7 cellular contexts compared by ENCODE assay signal in genomic region chr12:27711312-27711682, GRCh38. TPM values are rescaled to one million over a fixed set of nuclear protein-coding genes. Genes with fewer than 3 reads are reported as not detected.
DNase-seq lines count a peak whose midpoint lies in the region; ATAC-seq, FAIRE-seq and TF ChIP-seq lines count a peak whose summit lies in the region.

No MANE protein-coding gene starts in this region.

- H3K4me1 ChIP-seq in HepG2 (ENCODE audit: insufficient read depth, low read length) (peaks cover 38% of the 10 kb centered on the region), tibial nerve (peaks cover 0 to 26% (median 8%) of the 10 kb centered on the region in 4 donors)

- TF ChIP-seq CTCF in astrocyte of the spinal cord (IDR thresholded peaks at IDR 0.05; ENCODE audit: low read depth, low read length) (no peak), HepG2 (CRISPR knock-in tag; IDR thresholded peaks at IDR 0.05) (no peak), tibial nerve (IDR thresholded peaks at IDR 0.05) (no peak)

- in situ Hi-C loops in astrocyte of the spinal cord (cut with HindIII; ENCODE audit: low sequenced_read_pairs): no loop called here
- in situ Hi-C loops in HepG2 (cut with HindIII; ENCODE audit: extremely low pct_ligation_motif_present, low pct_unique_long_range_greater_than_20kb): no loop called here

- CTCF ChIA-PET in HepG2 (lab: Yijun Ruan, JAX; ENCODE audit: low intra/inter-chr PET ratio, low total read pairs): no interaction called here

- intact Hi-C loops in HepG2 (cut with micrococcal nuclease; ENCODE audit: unreplicated experiment): loop anchor here (2.0 kb wide), 1 partner anchor 22 kb away; no protein-coding TSS in a partner anchor

- no peaks in the 10 kb centered on the region for H3K9me3 ChIP-seq in HepG2 (ENCODE audit: low read length)
- H3K9me3 ChIP-seq in tibial nerve: no peaks in the 10 kb centered on the region

- H3K4me3 ChIP-seq in astrocyte of the spinal cord (ENCODE audit: low read depth, low read length) (peak overlapping the region; percentile 100), HepG2 (replicated peaks in 1 of 3; ENCODE audit: insufficient read depth in 1 of 3, low read depth in 2 of 3, low read length in 3 of 3) (peak overlapping the region; percentile 72 to 94 (median 90)), tibial nerve (peak overlapping the region; percentile 63 to 97 (median 93))

- TF ChIP-seq EP300 in HepG2 (IDR thresholded peaks at IDR 0.05; ENCODE audit: low read depth in 2 of 2, low read length in 2 of 2) (no peak), HepG2 (CRISPR knock-in tag; IDR thresholded peaks at IDR 0.05; ENCODE audit: borderline replicate concordance) (no peak), tibial nerve (IDR thresholded peaks at IDR 0.05) (no peak)

- H2AFZ ChIP-seq in HepG2 (ENCODE audit: low read length): no peak overlapping the region

- peaks cover 11% of the 10 kb centered on the region for H4K20me1 ChIP-seq in HepG2 (ENCODE audit: insufficient read depth, low read length)

- peaks cover 0 to 3% of the 10 kb centered on the region in 2 experiments; a peak in 1 of 5 replicates for H3K27me3 ChIP-seq in HepG2 (ENCODE audit: control insufficient read depth in 1 of 2, insufficient read depth in 2 of 2, low read length in 2 of 2)
- no peaks in the 10 kb centered on the region for H3K27me3 ChIP-seq in tibial nerve

- ATAC-seq in GM21723 (IDR thresholded peaks at IDR 0.05; ENCODE audit: unreplicated experiment) (peak; percentile 24), HepG2 (peak; percentile 44), GM21825 (IDR thresholded peaks at IDR 0.05; ENCODE audit: unreplicated experiment) (no peak)

- peak overlapping the region; percentile 91 for H3K9ac ChIP-seq in HepG2 (ENCODE audit: insufficient read depth, low read depth, low read length)

- peak overlapping the region; percentile 73 for H3K4me2 ChIP-seq in HepG2 (ENCODE audit: low read depth, low read length)

- H3K27ac ChIP-seq in HepG2 (ENCODE audit: extremely low read length, insufficient read depth, low read length): peak overlapping the region; percentile 82
- H3K27ac ChIP-seq in tibial nerve: peak overlapping the region in 3 of 4 donors; percentile 79 to 90 (median 86)

- TF ChIP-seq POLR2A in HepG2 (IDR thresholded peaks at IDR 0.05; ENCODE audit: insufficient read depth in 1 of 2, low read depth in 2 of 2, low read length in 2 of 2) (no peak), tibial nerve (IDR thresholded peaks at IDR 0.05) (no peak)

- DNase-seq in GM03348 (ENCODE audit: low spot score): peak; percentile 26
- peak; percentile 56 for DNase-seq in NCI-H2196 (lab: John Stamatoyannopoulos, UW; ENCODE audit: unreplicated experiment)
- DNase-seq in astrocyte of the spinal cord (ENCODE audit: low read depth, low spot score): peak; percentile 12
- DNase-seq in HepG2 (ENCODE audit: low spot score): no peak
- no peak for DNase-seq in tibial nerve (ENCODE audit: low spot score in 2 of 2)

- no peak for TF ChIP-seq RAD21 in HepG2 (CRISPR knock-in tag; IDR thresholded peaks at IDR 0.05)

- WGBS in HepG2 (ENCODE audit: low lambda C conversion rate): 1% methylated on average over 9 of the region's 11 CpGs
- WGBS in tibial nerve, 2 donors: 1% methylated on average over 11 of the region's 11 CpGs

- no TSS peak for BruUV-seq in HepG2 (replicated peaks; lab: Mats Ljungman, UMichigan)

- peaks cover 39% of the 10 kb centered on the region for H3K79me2 ChIP-seq in HepG2 (ENCODE audit: insufficient read depth, low read length)

- POLR2A ChIA-PET in HepG2 (lab: Yijun Ruan, JAX): interaction anchor here (1.0 kb wide), 1 partner anchor 14 kb away, joined by 4 read pairs; no protein-coding TSS in a partner anchor

- FAIRE-seq in HepG2 (lab: Jason Lieb, UNC): no peak

- H3K36me3 ChIP-seq in HepG2 (replicated peaks in 1 of 2; ENCODE audit: control insufficient read depth in 1 of 2, insufficient read depth in 2 of 2, low read length in 2 of 2): peaks cover 0 to 22% of the 10 kb centered on the region in 2 experiments; a peak in 3 of 5 replicates
- H3K36me3 ChIP-seq in tibial nerve: peaks cover 0 to 19% (median 1%) of the 10 kb centered on the region in 3 donors

TF ChIP-seq in HepG2, 621 proteins besides CTCF, POLR2A, EP300 and RAD21:
- TF ChIP-seq RELA (CRISPR knock-in tag; IDR thresholded peaks at IDR 0.05) (no peak), ZNF577 (CRISPR knock-in tag; IDR thresholded peaks at IDR 0.05; ENCODE audit: borderline replicate concordance, low read depth) (no peak), ZNF382 (CRISPR knock-in tag; IDR thresholded peaks at IDR 0.05; ENCODE audit: borderline replicate concordance) (no peak), KAT2B (IDR thresholded peaks at IDR 0.05; ENCODE audit: borderline replicate concordance, low read depth, low read length) (no peak), POLR2AphosphoS5 (IDR thresholded peaks at IDR 0.05; ENCODE audit: low read depth, low read length) (0 out of 2 replicates have a peak, but pooled peaks have one; percentile 22), ZNF678 (CRISPR knock-in tag; IDR thresholded peaks at IDR 0.05) (0 out of 2 replicates have a peak, but pooled peaks have one; percentile 3), SMAD1 (CRISPR knock-in tag; IDR thresholded peaks at IDR 0.05; ENCODE audit: borderline replicate concordance, low read depth) (0 out of 2 replicates have a peak, but pooled peaks have one; percentile 6), HES4 (CRISPR knock-in tag; IDR thresholded peaks at IDR 0.05; ENCODE audit: borderline replicate concordance) (no peak), PHF20 (CRISPR knock-in tag; IDR thresholded peaks at IDR 0.05) (no peak), KLF13 (CRISPR knock-in tag; IDR thresholded peaks at IDR 0.05) (0 out of 2 replicates have a peak, but pooled peaks have one; percentile 15), ZNF839 (CRISPR knock-in tag; IDR thresholded peaks at IDR 0.05; ENCODE audit: borderline replicate concordance) (no peak), KDM6A (CRISPR knock-in tag; IDR thresholded peaks at IDR 0.05; ENCODE audit: low read depth) (no peak), HIVEP1 (CRISPR knock-in tag; IDR thresholded peaks at IDR 0.05) (no peak), ZNF850 (CRISPR knock-in tag; conservative IDR thresholded peaks at IDR 0.05) (0 out of 2 replicates have a peak, but pooled peaks have one; percentile 21), ONECUT2 (CRISPR knock-in tag; IDR thresholded peaks at IDR 0.05) (no peak), ZSCAN21 (CRISPR knock-in tag; IDR thresholded peaks at IDR 0.05; ENCODE audit: borderline replicate concordance) (no peak)

RNA-seq across cellular contexts. Expression of gene MRPS35, which starts 0.7 kb away (rescaled TPM):
- 104 and 160 TPM in 2 replicates for total RNA-seq in HepG2 (2016; rRNA removed; fragmentation: Illumina TruSeq; extraction: Trizol)
- 29.1 and 30.1 TPM in 2 replicates for total RNA-seq in HepG2 (2016; cell fraction: cytosol; rRNA removed; fragmentation: Illumina TruSeq; extraction: Trizol; ENCODE audit: low read depth)
- 102 and 162 TPM in 2 replicates for total RNA-seq in HepG2 (2016; cell fraction: insoluble cytoplasmic fraction; rRNA removed; fragmentation: Illumina TruSeq; extraction: Trizol)
- 47.8 and 48.1 TPM in 2 replicates for total RNA-seq in HepG2 (2016; cell fraction: membrane; rRNA removed; fragmentation: Illumina TruSeq; extraction: Trizol)
- total RNA-seq in HepG2 (2016; cell fraction: nucleus; rRNA removed; fragmentation: Illumina TruSeq; extraction: Trizol): 39.9 and 41.6 TPM in 2 replicates
- 48.8 and 63.4 TPM in 2 replicates for polyA plus RNA-seq in HepG2 (2011; rRNA removed)
- 37.3 and 44.5 TPM in 2 replicates for polyA plus RNA-seq in HepG2 (2011; cell fraction: cytosol; rRNA removed)
- polyA plus RNA-seq in HepG2 (2011; cell fraction: nucleus; rRNA removed): 8.5 and 11.1 TPM in 2 replicates
- 47.9 and 61.2 TPM in 2 replicates for polyA plus RNA-seq in HepG2 (2012)
- polyA plus RNA-seq in HepG2 (2016; cell fraction: cytosol; fragmentation: Illumina TruSeq; extraction: Trizol; ENCODE audit: low read depth): 13.4 and 14.7 TPM in 2 replicates
- polyA plus RNA-seq in HepG2 (2016; cell fraction: insoluble cytoplasmic fraction; fragmentation: Illumina TruSeq; extraction: Trizol; ENCODE audit: low read depth): 142 and 160 TPM in 2 replicates
- 29.5 and 31.1 TPM in 2 replicates for polyA plus RNA-seq in HepG2 (2016; cell fraction: membrane; fragmentation: Illumina TruSeq; extraction: Trizol; ENCODE audit: low read depth)
- 50.1 and 50.5 TPM in 2 replicates for polyA plus RNA-seq in HepG2 (2016; cell fraction: nucleus; fragmentation: Illumina TruSeq; extraction: Trizol; ENCODE audit: insufficient read depth, low read depth)
- polyA minus RNA-seq in HepG2 (2011; rRNA and poly(A)+ RNA removed; ENCODE audit: low replicate concordance): 17.4 and 21.1 TPM in 2 replicates
- polyA minus RNA-seq in HepG2 (2011; cell fraction: cytosol; rRNA and poly(A)+ RNA removed): 47.1 and 47.8 TPM in 2 replicates
- polyA minus RNA-seq in HepG2 (2011; cell fraction: nucleus; rRNA and poly(A)+ RNA removed): 20.2 and 28.0 TPM in 2 replicates
- total RNA-seq in tibial nerve: 100 to 1,000 TPM in 1 of 4 donors, 10 to 100 TPM in 3; 27.0 to 103 (median 45.6) TPM

RNA-seq across cellular contexts. Expression of gene REP15, which starts 15.1 kb away (rescaled TPM):
- total RNA-seq in HepG2 (2016; rRNA removed; fragmentation: Illumina TruSeq; extraction: Trizol): 0.64 and 1.0 TPM in 2 replicates
- not detected in 2 replicates for total RNA-seq in HepG2 (2016; cell fraction: cytosol; rRNA removed; fragmentation: Illumina TruSeq; extraction: Trizol; ENCODE audit: low read depth)
- total RNA-seq in HepG2 (2016; cell fraction: insoluble cytoplasmic fraction; rRNA removed; fragmentation: Illumina TruSeq; extraction: Trizol): 0.64 and 0.78 TPM in 2 replicates
- 0.34 and 0.43 TPM in 2 replicates for total RNA-seq in HepG2 (2016; cell fraction: membrane; rRNA removed; fragmentation: Illumina TruSeq; extraction: Trizol)
- total RNA-seq in HepG2 (2016; cell fraction: nucleus; rRNA removed; fragmentation: Illumina TruSeq; extraction: Trizol): 0.60 and 0.62 TPM in 2 replicates
- polyA plus RNA-seq in HepG2 (2011; rRNA removed): 0.12 and 0.14 TPM in 2 replicates
- 0.15 and 0.21 TPM in 2 replicates for polyA plus RNA-seq in HepG2 (2011; cell fraction: cytosol; rRNA removed)
- polyA plus RNA-seq in HepG2 (2011; cell fraction: nucleus; rRNA removed): 0.29 and 0.42 TPM in 2 replicates
- 0.37 and 0.74 TPM in 2 replicates for polyA plus RNA-seq in HepG2 (2012)
- polyA plus RNA-seq in HepG2 (2016; cell fraction: cytosol; fragmentation: Illumina TruSeq; extraction: Trizol; ENCODE audit: low read depth): 0.12 TPM in 1 of 2 replicates, not detected in the other
- 0.51 and 1.3 TPM in 2 replicates for polyA plus RNA-seq in HepG2 (2016; cell fraction: insoluble cytoplasmic fraction; fragmentation: Illumina TruSeq; extraction: Trizol; ENCODE audit: low read depth)
- polyA plus RNA-seq in HepG2 (2016; cell fraction: membrane; fragmentation: Illumina TruSeq; extraction: Trizol; ENCODE audit: low read depth): not detected in 2 replicates
- polyA plus RNA-seq in HepG2 (2016; cell fraction: nucleus; fragmentation: Illumina TruSeq; extraction: Trizol; ENCODE audit: insufficient read depth, low read depth): 1.2 and 1.9 TPM in 2 replicates
- polyA minus RNA-seq in HepG2 (2011; rRNA and poly(A)+ RNA removed; ENCODE audit: low replicate concordance): 0.14 and 0.96 TPM in 2 replicates
- polyA minus RNA-seq in HepG2 (2011; cell fraction: cytosol; rRNA and poly(A)+ RNA removed): not detected in 2 replicates
- polyA minus RNA-seq in HepG2 (2011; cell fraction: nucleus; rRNA and poly(A)+ RNA removed): 2.3 and 4.4 TPM in 2 replicates
- total RNA-seq in tibial nerve: not detected

Comparison
In these comparisons a context has a peak if more than half of its experiments do, and no peak if none do; other contexts are left out.
1. DNase-seq: peak in GM03348 (single experiment), NCI-H2196 (single experiment) and astrocyte of the spinal cord (single experiment); none in HepG2 (single experiment) and tibial nerve (0 of 2).
2. Peak in every context shown above with its lines, with median percentiles within 50 percentile points of each other: H3K4me3 ChIP-seq.